Comparison of ENCODE assay signal across 28 cellular contexts in the genomic region with DNA sequence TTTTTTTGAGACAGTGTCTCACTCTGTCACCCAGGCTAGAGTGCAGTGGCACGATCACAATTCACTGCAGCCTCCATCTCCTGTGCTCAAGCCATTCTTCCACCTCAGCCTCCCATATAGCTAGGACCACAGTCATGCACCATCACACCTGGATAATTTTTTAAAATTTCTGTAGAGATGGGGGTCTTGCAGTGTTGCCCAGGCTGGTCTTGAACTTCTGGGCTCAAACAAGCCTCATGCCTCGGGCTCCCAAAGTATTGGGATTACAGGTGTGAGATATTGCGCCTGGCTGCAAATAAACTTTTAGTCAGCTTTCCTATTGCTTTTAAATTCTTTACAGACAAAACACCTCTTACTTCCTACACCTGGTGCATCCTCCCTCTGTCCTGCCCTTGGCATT.
"Had no signal": no experiment of that assay in that cellular context is flagged by ENCODE, and none has a peak within 500 bp of the region (broad histone marks: within the 10 kb centered on the region; RNA-seq: fewer than 3 reads in every experiment).

No MANE protein-coding gene starts in this region.

- H3K36me3 Mint-ChIP-seq: stimulated activated effector memory CD8-positive, alpha-beta T cell treated with anti-CD3 and anti-CD28 coated beads, Interleukin-12 subunit alpha, Interleukin-12 subunit beta, amount 100 ng/mL, for 72 hours; stimulated activated memory B cell treated with anti-CD40 and anti-IgM and Interleukin-4, amounts not matched to agents 10 μg/mL and 1 μg/mL and 100 μg/mL, for 72 hours; stimulated activated naive B cell treated with anti-CD40 and anti-IgM and Interleukin-4, amounts not matched to agents 10 μg/mL and 1 μg/mL and 100 μg/mL, for 72 hours; type B pancreatic cell had no signal

- H3K9me3 ChIP-seq: stomach, suprapubic skin, testis, thoracic aorta, thyroid gland, tibial artery, tibial nerve, transverse colon, upper lobe of left lung, upper lobe of right lung, uterus, vagina had no signal

- H3K27ac ChIP-seq: stomach, suprapubic skin, testis, thoracic aorta, thyroid gland, tibial artery, tibial nerve, transverse colon, upper lobe of left lung, upper lobe of right lung, uterus, vagina had no signal

- H3K4me1 Mint-ChIP-seq: stimulated activated effector memory CD8-positive, alpha-beta T cell treated with anti-CD3 and anti-CD28 coated beads, Interleukin-12 subunit alpha, Interleukin-12 subunit beta, amount 100 ng/mL, for 72 hours had no signal

- H3K36me3 ChIP-seq: stomach, suprapubic skin, thoracic aorta, thyroid gland, tibial artery, tibial nerve, transverse colon, upper lobe of left lung, upper lobe of right lung, uterus, vagina had no signal

- H3K9me3 Mint-ChIP-seq: stimulated activated effector memory CD8-positive, alpha-beta T cell treated with anti-CD3 and anti-CD28 coated beads, Interleukin-12 subunit alpha, Interleukin-12 subunit beta, amount 100 ng/mL, for 72 hours; stimulated activated memory B cell treated with anti-CD40 and anti-IgM and Interleukin-4, amounts not matched to agents 10 μg/mL and 1 μg/mL and 100 μg/mL, for 72 hours; stimulated activated naive B cell treated with anti-CD40 and anti-IgM and Interleukin-4, amounts not matched to agents 10 μg/mL and 1 μg/mL and 100 μg/mL, for 72 hours; stimulated activated naive CD8-positive, alpha-beta T cell treated with anti-CD3 and anti-CD28 coated beads, Interleukin-15, amount 100 ng/mL, for 72 hours; stimulated activated naive CD8-positive, alpha-beta T cell treated with anti-CD3 and anti-CD28 coated beads, Interleukin-15, Interleukin-2, amounts not matched to agents 100 ng/mL and 50 ng/mL, for 24 hours; type B pancreatic cell had no signal

- H3K27ac Mint-ChIP-seq: stimulated activated effector memory CD8-positive, alpha-beta T cell treated with anti-CD3 and anti-CD28 coated beads, Interleukin-12 subunit alpha, Interleukin-12 subunit beta, amount 100 ng/mL, for 72 hours; stimulated activated memory B cell treated with anti-CD40 and anti-IgM and Interleukin-4, amounts not matched to agents 10 μg/mL and 1 μg/mL and 100 μg/mL, for 72 hours; stimulated activated naive B cell treated with anti-CD40 and anti-IgM and Interleukin-4, amounts not matched to agents 10 μg/mL and 1 μg/mL and 100 μg/mL, for 72 hours; stimulated activated naive CD8-positive, alpha-beta T cell treated with anti-CD3 and anti-CD28 coated beads, Interleukin-15, amount 100 ng/mL, for 72 hours; stimulated activated naive CD8-positive, alpha-beta T cell treated with anti-CD3 and anti-CD28 coated beads, Interleukin-15, Interleukin-2, amounts not matched to agents 100 ng/mL and 50 ng/mL, for 24 hours; type B pancreatic cell had no signal

- H3K27me3 ChIP-seq: stomach, suprapubic skin, testis, thyroid gland, tibial artery, tibial nerve, transverse colon, upper lobe of left lung, upper lobe of right lung, uterus, vagina had no signal

- H3K4me1 ChIP-seq: testis, thyroid gland, upper lobe of right lung, uterus, vagina had no signal

- H3K4me3 ChIP-seq: stomach, suprapubic skin, testis, thoracic aorta, thyroid gland, tibial artery, tibial nerve, transverse colon, upper lobe of left lung, upper lobe of right lung, uterus, vagina had no signal

- H3K4me3 Mint-ChIP-seq: stimulated activated effector memory CD8-positive, alpha-beta T cell treated with anti-CD3 and anti-CD28 coated beads, Interleukin-12 subunit alpha, Interleukin-12 subunit beta, amount 100 ng/mL, for 72 hours; stimulated activated memory B cell treated with anti-CD40 and anti-IgM and Interleukin-4, amounts not matched to agents 10 μg/mL and 1 μg/mL and 100 μg/mL, for 72 hours; stimulated activated naive B cell treated with anti-CD40 and anti-IgM and Interleukin-4, amounts not matched to agents 10 μg/mL and 1 μg/mL and 100 μg/mL, for 72 hours; stimulated activated naive CD8-positive, alpha-beta T cell treated with anti-CD3 and anti-CD28 coated beads, Interleukin-15, amount 100 ng/mL, for 72 hours; stimulated activated naive CD8-positive, alpha-beta T cell treated with anti-CD3 and anti-CD28 coated beads, Interleukin-15, Interleukin-2, amounts not matched to agents 100 ng/mL and 50 ng/mL, for 24 hours; type B pancreatic cell had no signal

- DNase-seq: stimulated activated CD4-positive, alpha-beta T cell treated with anti-CD3 and anti-CD28 coated beads, Interleukin-2, amount 100 ng/mL, for 48 hours; stimulated activated CD4-positive, alpha-beta T cell treated with anti-CD3 and anti-CD28 coated beads, Interleukin-4, amount 100 ng/mL, for 1 hour; stimulated activated CD4-positive, alpha-beta T cell treated with anti-CD3 and anti-CD28 coated beads, Interleukin-4, amount 100 ng/mL, for 24 hours; stimulated activated CD4-positive, alpha-beta T cell treated with anti-CD3 and anti-CD28 coated beads, Interleukin-4, amount 100 ng/mL, for 4 hours; stimulated activated CD8-positive, alpha-beta memory T cell treated with anti-CD3 and anti-CD28 coated beads, Interleukin-4, amount 100 ng/mL, for 48 hours; stimulated activated naive B cell treated with anti-CD40 and anti-IgM and Interleukin-4, amounts not matched to agents 10 μg/mL and 1 μg/mL and 100 μg/mL, for 72 hours; stimulated activated naive CD4-positive, alpha-beta T cell; stimulated activated naive CD4-positive, alpha-beta T cell treated with Interleukin-2 at 50 U/mL for 16 hours; stimulated activated naive CD8-positive, alpha-beta T cell treated with anti-CD3 and anti-CD28 coated beads, Interleukin-15, amount 100 ng/mL, for 72 hours; stimulated activated naive CD8-positive, alpha-beta T cell treated with anti-CD3 and anti-CD28 coated beads, Interleukin-15, Interleukin-2, amounts not matched to agents 100 U/mL and 50 U/mL, for 24 hours; stomach; substantia nigra; testis; thyroid gland; tibial artery; transverse colon; trophoblast cell; upper lobe of left lung; upper lobe of right lung; uterus had no signal
